Comparison of ENCODE assay signal across 8 cellular contexts in the genomic region with DNA sequence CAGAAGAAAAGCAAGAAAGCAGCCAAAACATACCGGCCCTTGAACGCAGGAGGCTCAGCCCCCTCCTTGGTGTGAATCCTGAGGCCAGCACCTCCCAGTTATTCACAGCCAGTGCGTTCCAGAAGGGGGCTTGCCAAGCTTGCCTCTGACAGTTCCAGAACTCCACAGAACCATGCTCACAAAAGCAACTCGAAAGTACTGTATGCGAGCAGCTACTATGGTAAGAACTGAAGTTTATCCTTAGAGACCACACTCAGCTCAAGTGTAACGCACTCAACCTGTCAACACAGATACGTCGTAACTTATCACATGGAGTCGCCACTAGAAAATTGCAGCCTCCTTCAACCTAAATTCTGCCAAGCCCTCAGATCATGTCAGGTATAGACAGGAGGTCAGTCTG. TPM values are rescaled to one million over a fixed set of nuclear protein-coding genes. Genes with fewer than 3 reads are reported as not detected.
DNase-seq lines count a peak whose midpoint lies in the region; ATAC-seq, FAIRE-seq and TF ChIP-seq lines count a peak whose summit lies in the region.

No MANE protein-coding gene starts in this region.

- H3K4me1 ChIP-seq in OCI-LY3 (ENCODE audit: low read length) (peaks cover 18% of the 10 kb centered on the region), endothelial cell of umbilical vein (ENCODE audit: control insufficient read depth, extremely low read depth, insufficient read depth, low read length) (peaks cover 8% of the 10 kb centered on the region), neuronal stem cell (ENCODE audit: control insufficient read depth in 2 of 2, insufficient read depth in 1 of 2, low read depth in 1 of 2, low read length in 2 of 2) (peaks cover 7 to 16% of the 10 kb centered on the region in 2 donors)

- CTCF ChIA-PET in CD4-positive, alpha-beta T cell (lab: Charles Lee), result interaction anchor here (1.0 to 1.1 kb wide), 2 partner anchors 15 to 96 kb away, joined by 3 read pairs; no protein-coding TSS in a partner anchor
- CTCF ChIA-PET in endothelial cell of umbilical vein (lab: Charles Lee), result interaction anchor here (0.6 to 2.8 kb wide), 9 partner anchors 8 to 347 kb away, joined by 3 to 20 read pairs (median 4); no protein-coding TSS in a partner anchor

- H3K14ac ChIP-seq in neuronal stem cell (ENCODE audit: low read length), result no peak overlapping the region

- H4K91ac ChIP-seq in neuronal stem cell (ENCODE audit: low read depth, low read length, poor library complexity), result no peak overlapping the region

- peak overlapping the region; percentile 92 for H3K4me3 Mint-ChIP-seq in CD4-positive, alpha-beta T cell

- H3K4me2 ChIP-seq in OCI-LY3 (ENCODE audit: low read length), result peak overlapping the region; percentile 79
- peak overlapping the region; percentile 83 for H3K4me2 ChIP-seq in endothelial cell of umbilical vein (ENCODE audit: insufficient read depth, low read length)
- H3K4me2 ChIP-seq in neuronal stem cell (ENCODE audit: insufficient read depth, low read length, poor library complexity, severe bottlenecking), result peak overlapping the region; percentile 68

- no peaks in the 10 kb centered on the region for H3K9me3 ChIP-seq in CD4-positive, alpha-beta T cell (ENCODE audit: control insufficient read depth, low read length)
- H3K9me3 ChIP-seq in OCI-LY3 (ENCODE audit: insufficient read depth, low read length) (no peaks in the 10 kb centered on the region), endothelial cell of umbilical vein (replicated peaks; ENCODE audit: control insufficient read depth, insufficient read depth, low read length) (no peaks in the 10 kb centered on the region), neuronal stem cell (replicated peaks in 1 of 2; ENCODE audit: control insufficient read depth in 2 of 2, insufficient read depth in 1 of 2, low read depth in 1 of 2, low read length in 2 of 2) (no peaks in the 10 kb centered on the region)

- no peaks in the 10 kb centered on the region for H3K27me3 Mint-ChIP-seq in CD4-positive, alpha-beta T cell

- no peaks in the 10 kb centered on the region for H3K9me3 Mint-ChIP-seq in CD4-positive, alpha-beta T cell

- no peak for TF ChIP-seq POLR2A in endothelial cell of umbilical vein (IDR thresholded peaks at IDR 0.05; ENCODE audit: low read depth, low read length)

- H2AK5ac ChIP-seq in neuronal stem cell (ENCODE audit: low read depth, low read length), result no peak overlapping the region

- WGBS in neuronal stem cell (ENCODE audit: extremely low coverage in 2 of 2, insufficient read length in 2 of 2, insufficient replicate concordance in 1 of 2), 2 donors, result no CpG with 5 or more reads among the region's 9 CpGs

- peak overlapping the region; percentile 86 for H3K27ac Mint-ChIP-seq in CD4-positive, alpha-beta T cell

- H3K23ac ChIP-seq in neuronal stem cell (ENCODE audit: low read depth, low read length, poor library complexity), result no peak overlapping the region

- H3K9ac ChIP-seq in OCI-LY3 (ENCODE audit: low read length) (peak overlapping the region; percentile 86), endothelial cell of umbilical vein (replicated peaks; ENCODE audit: extremely low read depth, insufficient read depth, low read length) (peak overlapping the region; percentile 20), neuronal stem cell (ENCODE audit: low read depth, low read length, poor library complexity) (no peak overlapping the region)

- POLR2A ChIA-PET in CD4-positive, alpha-beta T cell (lab: Charles Lee), result interaction anchor here (1.0 to 2.4 kb wide), 3 partner anchors 52 to 135 kb away, joined by 3 to 8 read pairs (median 7); a partner anchor contains a TSS
- POLR2A ChIA-PET in endothelial cell of umbilical vein (lab: Charles Lee), result no interaction called here

- H2BK5ac ChIP-seq in neuronal stem cell (ENCODE audit: low read length), result no peak overlapping the region

- H2BK120ac ChIP-seq in neuronal stem cell (ENCODE audit: low read depth, low read length), result no peak overlapping the region

- TF ChIP-seq CTCF in CD4-positive, alpha-beta T cell (IDR thresholded peaks at IDR 0.05), result no peak
- TF ChIP-seq CTCF in OCI-LY3 (IDR thresholded peaks at IDR 0.05; ENCODE audit: low read depth, low read length) (no peak), endothelial cell of umbilical vein (IDR thresholded peaks at IDR 0.05; ENCODE audit: extremely low read depth in 1 of 2, insufficient read depth in 1 of 2, low read depth in 1 of 2, low read length in 2 of 2) (no peak)

- H2AFZ ChIP-seq in OCI-LY3 (ENCODE audit: low read depth, low read length), result no peak overlapping the region
- H2AFZ ChIP-seq in endothelial cell of umbilical vein (ENCODE audit: low read depth, low read length), result no peak overlapping the region
- H2AFZ ChIP-seq in neuronal stem cell (ENCODE audit: low read length), result no peak overlapping the region

- BruUV-seq in endothelial cell of umbilical vein (replicated peaks; lab: Mats Ljungman, UMichigan), result no TSS peak

- no peaks in the 10 kb centered on the region for H3K27me3 ChIP-seq in CD4-positive, alpha-beta T cell (ENCODE audit: control insufficient read depth, insufficient read depth, low read length)
- H3K27me3 ChIP-seq in OCI-LY3 (ENCODE audit: low read depth, low read length), result no peaks in the 10 kb centered on the region
- H3K27me3 ChIP-seq in endothelial cell of umbilical vein (ENCODE audit: control insufficient read depth in 2 of 2, insufficient read depth in 2 of 2, low read length in 2 of 2), result no peaks in the 10 kb centered on the region
- peaks cover 0 to 10% (median 0%) of the 10 kb centered on the region in 3 experiments for H3K27me3 ChIP-seq in neuronal stem cell (ENCODE audit: control insufficient read depth in 3 of 3, insufficient read depth in 3 of 3, low read depth in 1 of 3, low read length in 3 of 3)

- FAIRE-seq in endothelial cell of umbilical vein (lab: Jason Lieb, UNC), result no peak

- no peak overlapping the region for H3K18ac ChIP-seq in neuronal stem cell (ENCODE audit: low read length)

- no peak overlapping the region for H3K4ac ChIP-seq in neuronal stem cell (ENCODE audit: low read length)

- H3K79me2 ChIP-seq in OCI-LY3 (ENCODE audit: low read length), result peaks cover 56% of the 10 kb centered on the region
- H3K79me2 ChIP-seq in endothelial cell of umbilical vein (ENCODE audit: control insufficient read depth, insufficient read depth, low read length), result peaks cover 22% of the 10 kb centered on the region

- ATAC-seq in CD4-positive, alpha-beta T cell (ENCODE audit: poor library complexity), result no peak
- no peak for ATAC-seq in HG02623 (IDR thresholded peaks at IDR 0.05; ENCODE audit: unreplicated experiment)
- ATAC-seq in GM21786 (IDR thresholded peaks at IDR 0.05; ENCODE audit: unreplicated experiment), result no peak

- H2BK15ac ChIP-seq in neuronal stem cell (ENCODE audit: low read length), result no peak overlapping the region

- H3K79me1 ChIP-seq in neuronal stem cell (ENCODE audit: low read depth, low read length), result peaks cover 11% of the 10 kb centered on the region

- peaks cover 7% of the 10 kb centered on the region for H3K36me3 Mint-ChIP-seq in CD4-positive, alpha-beta T cell (ENCODE audit: low read depth)

- H3K36me3 ChIP-seq in OCI-LY3 (replicated peaks; ENCODE audit: low read depth, low read length) (no peaks in the 10 kb centered on the region), endothelial cell of umbilical vein (ENCODE audit: control insufficient read depth in 2 of 2, extremely low read depth in 1 of 2, insufficient read depth in 2 of 2, low read length in 2 of 2) (no peaks in the 10 kb centered on the region), neuronal stem cell (replicated peaks in 1 of 2; ENCODE audit: control insufficient read depth in 2 of 2, insufficient read depth in 2 of 2, low read length in 2 of 2) (peaks cover 0 to 12% of the 10 kb centered on the region in 2 donors)

- no peak overlapping the region for H2BK12ac ChIP-seq in neuronal stem cell (ENCODE audit: low read length)

- peaks cover 27% of the 10 kb centered on the region for H3K4me1 Mint-ChIP-seq in CD4-positive, alpha-beta T cell (ENCODE audit: low read depth)

- H3K4me3 ChIP-seq in OCI-LY3 (ENCODE audit: low read length), result peak overlapping the region; percentile 93
- peak overlapping the region in 1 of 3 experiments; percentile 71 for H3K4me3 ChIP-seq in endothelial cell of umbilical vein (replicated peaks in 1 of 3; ENCODE audit: insufficient read depth in 1 of 3, low read depth in 1 of 3, low read length in 3 of 3)
- H3K4me3 ChIP-seq in neuronal stem cell (ENCODE audit: low read length in 2 of 2), result peak overlapping the region; percentile 91 to 92

- DNase-seq in CD4-positive, alpha-beta T cell, result no peak
- DNase-seq in endothelial cell of umbilical vein (ENCODE audit: low read depth, low spot score) (no peak), neuronal stem cell (ENCODE audit: low spot score) (no peak), DMS153 (lab: John Stamatoyannopoulos, UW) (no peak), D341Med (ENCODE audit: low spot score) (no peak)

- peaks cover 7% of the 10 kb centered on the region; the same call in 1 of the 2 replicates for H4K20me1 ChIP-seq in OCI-LY3 (ENCODE audit: insufficient read depth, low read length)
- no peaks in the 10 kb centered on the region for H4K20me1 ChIP-seq in endothelial cell of umbilical vein (replicated peaks; ENCODE audit: control insufficient read depth, extremely low read depth, insufficient read depth, low read length)

- dilution Hi-C loops in endothelial cell of umbilical vein (cut with MboI; ENCODE audit: extremely low pct_ligation_motif_present, low sequenced_read_pairs), result no loop called here

- no peak overlapping the region for H3K27ac ChIP-seq in CD4-positive, alpha-beta T cell (ENCODE audit: low read depth, low read length)
- no peak overlapping the region for H3K27ac ChIP-seq in OCI-LY3 (ENCODE audit: low read length)
- no peak overlapping the region for H3K27ac ChIP-seq in endothelial cell of umbilical vein (ENCODE audit: insufficient read depth, low read depth, low read length)
- no peak overlapping the region for H3K27ac ChIP-seq in neuronal stem cell (replicated peaks; ENCODE audit: low read length)

- no peak overlapping the region for H4K8ac ChIP-seq in neuronal stem cell (ENCODE audit: low read depth, low read length)

- no peaks in the 10 kb centered on the region for H3K9me1 ChIP-seq in endothelial cell of umbilical vein (replicated peaks; ENCODE audit: control insufficient read depth, extremely low read depth, insufficient read depth, low read length)

- intact Hi-C loops in CD4-positive, alpha-beta T cell (cut with DNase I, micrococcal nuclease), result loop anchor here (2.0 to 10.0 kb wide), 7 partner anchors 53 to 1655 kb away; a partner anchor contains a TSS
- intact Hi-C loops in endothelial cell of umbilical vein (cut with micrococcal nuclease), result loop anchor here (2.0 to 10.0 kb wide), 6 partner anchors 53 to 358 kb away; a partner anchor contains a TSS

RNA-seq across cellular contexts. Expression of a gene that starts 1.4 kb away (rescaled TPM):
- total RNA-seq in CD4-positive, alpha-beta T cell, result 10 to 100 TPM; 16.4 to 19.6 TPM
- total RNA-seq in endothelial cell of umbilical vein, result 36.5 and 39.5 TPM in 2 replicates
- 56.6 and 56.7 TPM in 2 replicates for polyA plus RNA-seq in endothelial cell of umbilical vein
- polyA plus RNA-seq in endothelial cell of umbilical vein (2011; cell fraction: cytosol; rRNA removed), result 47.6 and 49.4 TPM in 2 replicates
- polyA plus RNA-seq in endothelial cell of umbilical vein (2011; cell fraction: nucleus; rRNA removed), result 73.5 and 74.6 TPM in 2 replicates
- 32.0 and 33.4 TPM in 2 replicates for polyA plus RNA-seq in endothelial cell of umbilical vein (2012)
- polyA minus RNA-seq in endothelial cell of umbilical vein, result 33.8 and 40.7 TPM in 2 replicates
- 29.9 TPM for polyA minus RNA-seq in endothelial cell of umbilical vein (2011; cell fraction: cytosol; rRNA and poly(A)+ RNA removed)
- 9.7 and 10.6 TPM in 2 replicates for polyA minus RNA-seq in endothelial cell of umbilical vein (2011; cell fraction: nucleus; rRNA and poly(A)+ RNA removed)
- polyA plus RNA-seq in neuronal stem cell (2013, experiment 1 of 2), result 44.5 TPM
- polyA plus RNA-seq in neuronal stem cell (2013, experiment 2 of 2), result 42.3 TPM

RNA-seq across cellular contexts. Expression of a gene that starts 52.5 kb away (rescaled TPM):
- 10 to 100 TPM; 16.8 to 18.2 TPM for total RNA-seq in CD4-positive, alpha-beta T cell
- total RNA-seq in endothelial cell of umbilical vein, result 25.5 and 30.6 TPM in 2 replicates
- polyA plus RNA-seq in endothelial cell of umbilical vein, result 8.1 and 8.2 TPM in 2 replicates
- polyA plus RNA-seq in endothelial cell of umbilical vein (2011; cell fraction: cytosol; rRNA removed), result 9.7 and 9.9 TPM in 2 replicates
- 16.6 and 16.8 TPM in 2 replicates for polyA plus RNA-seq in endothelial cell of umbilical vein (2011; cell fraction: nucleus; rRNA removed)
- 16.2 and 17.5 TPM in 2 replicates for polyA plus RNA-seq in endothelial cell of umbilical vein (2012)
- 15.5 and 17.0 TPM in 2 replicates for polyA minus RNA-seq in endothelial cell of umbilical vein
- 72.9 TPM for polyA minus RNA-seq in endothelial cell of umbilical vein (2011; cell fraction: cytosol; rRNA and poly(A)+ RNA removed)
- 13.3 and 15.1 TPM in 2 replicates for polyA minus RNA-seq in endothelial cell of umbilical vein (2011; cell fraction: nucleus; rRNA and poly(A)+ RNA removed)
- polyA plus RNA-seq in neuronal stem cell (2013, experiment 1 of 2), result 30.3 TPM
- 27.6 TPM for polyA plus RNA-seq in neuronal stem cell (2013, experiment 2 of 2)
